ENCODE assay signal across 15 cellular contexts in genomic region chr20:41179961-41180360, GRCh38. TPM values are rescaled to one million over a fixed set of nuclear protein-coding genes. Genes with fewer than 3 reads are reported as not detected.
DNase-seq lines count a peak whose midpoint lies in the region; ATAC-seq and TF ChIP-seq lines count a peak whose summit lies in the region.
"Had no signal": no experiment of that assay in that cellular context is flagged by ENCODE, and none has a peak within 500 bp of the region (broad histone marks: within the 10 kb centered on the region; RNA-seq: fewer than 3 reads in every experiment).

No MANE protein-coding gene starts in this region.

- intact Hi-C loops in posterior vena cava (cut with DNase I) (loop anchor here (5.0 to 10.0 kb wide), 3 partner anchors 52 to 1083 kb away; no protein-coding TSS in a partner anchor), natural killer cell (cut with micrococcal nuclease) (no loop called here)

- no peaks in the 10 kb centered on the region for H3K79me2 ChIP-seq in GM23338 (replicated peaks; ENCODE audit: insufficient read depth)

- peaks cover 5% of the 10 kb centered on the region; the same call in 1 of the 2 replicates for H3K4me1 ChIP-seq in GM23338 (ENCODE audit: insufficient read depth)

- no peak overlapping the region for H3K4me3 Mint-ChIP-seq in GM23338
- no peak overlapping the region for H3K4me3 Mint-ChIP-seq in T-helper 17 cell
- H3K4me3 Mint-ChIP-seq in natural killer cell: no peak overlapping the region
- H3K4me3 Mint-ChIP-seq: stimulated activated naive CD8-positive, alpha-beta T cell treated with anti-CD3 and anti-CD28 coated beads, Interleukin-15, amount 100 ng/mL, for 72 hours; T-helper 1 cell treated with Interleukin-12 subunit alpha and Interleukin-12 subunit beta and Interleukin-4 antibody, amounts not matched to agents 30 μg/mL and 1 μg/mL, for 36 hours had no signal

- H3K4me3 ChIP-seq in GM23338 (no peak overlapping the region), brain microvascular endothelial cell (ENCODE audit: low read depth, low read length) (no peak overlapping the region)
- H3K4me3 ChIP-seq: smooth muscle cell had no signal

- H3K9me3 Mint-ChIP-seq in GM23338 (no peaks in the 10 kb centered on the region), natural killer cell (no peaks in the 10 kb centered on the region)
- H3K9me3 Mint-ChIP-seq: stimulated activated naive CD8-positive, alpha-beta T cell treated with anti-CD3 and anti-CD28 coated beads, Interleukin-15, amount 100 ng/mL, for 72 hours; T-helper 1 cell treated with Interleukin-12 subunit alpha and Interleukin-12 subunit beta and Interleukin-4 antibody, amounts not matched to agents 30 μg/mL and 1 μg/mL, for 36 hours had no signal

- DNase-seq in GM23338 (ENCODE audit: low spot score) (no peak), T-helper 17 cell (peak in 1 of 3 donors; percentile 1), ecto neural progenitor cell (ENCODE audit: low spot score) (peak; percentile 26), posterior vena cava (ENCODE audit: low spot score) (peak; percentile 48), natural killer cell (no peak), brain microvascular endothelial cell (no peak), NCI-H2107 treated with DMSO at 0.1 percent for 48 hours (lab: John Stamatoyannopoulos, UW; ENCODE audit: unreplicated experiment) (no peak)
- DNase-seq: activated CD4-positive, alpha-beta T cell treated with anti-CD3 and anti-CD28 coated beads for 1 hour; foreskin keratinocyte; NCI-H2081; NCI-H82; occipital lobe had no signal

- peaks cover 28% of the 10 kb centered on the region for H3K36me3 Mint-ChIP-seq in GM23338 (ENCODE audit: low read depth)
- H3K36me3 Mint-ChIP-seq in T-helper 17 cell (ENCODE audit: low read depth): no peaks in the 10 kb centered on the region
- H3K36me3 Mint-ChIP-seq in natural killer cell: peaks cover 7% of the 10 kb centered on the region

- peaks cover 13% of the 10 kb centered on the region for H3K27me3 Mint-ChIP-seq in GM23338 (ENCODE audit: insufficient read depth, low read depth, poor library complexity)
- H3K27me3 Mint-ChIP-seq in T-helper 17 cell: no peaks in the 10 kb centered on the region
- no peaks in the 10 kb centered on the region for H3K27me3 Mint-ChIP-seq in natural killer cell (ENCODE audit: low read depth in 2 of 2)
- H3K27me3 Mint-ChIP-seq: stimulated activated naive CD8-positive, alpha-beta T cell treated with anti-CD3 and anti-CD28 coated beads, Interleukin-15, amount 100 ng/mL, for 72 hours had no signal

- H4K20me1 ChIP-seq in GM23338 (replicated peaks; ENCODE audit: insufficient read depth): peaks cover 4% of the 10 kb centered on the region; the same call in 1 of the 2 replicates

- in situ Hi-C loops in brain microvascular endothelial cell (cut with HindIII; ENCODE audit: low pct_ligation_motif_present, low sequenced_read_pairs): no loop called here

- no peaks in the 10 kb centered on the region for H3K27me3 ChIP-seq in GM23338 (ENCODE audit: insufficient read depth)
- no peaks in the 10 kb centered on the region for H3K27me3 ChIP-seq in brain microvascular endothelial cell (replicated peaks)
- H3K27me3 ChIP-seq: foreskin keratinocyte had no signal

- peaks cover 11% of the 10 kb centered on the region for H3K36me3 ChIP-seq in GM23338 (ENCODE audit: insufficient read depth)
- H3K36me3 ChIP-seq in brain microvascular endothelial cell (replicated peaks): peaks cover 19% of the 10 kb centered on the region

- no peaks in the 10 kb centered on the region for H3K9me2 ChIP-seq in GM23338 (ENCODE audit: insufficient read depth)

- peaks cover 16% of the 10 kb centered on the region; the same call in 2 of the 3 replicates for H3K4me1 Mint-ChIP-seq in GM23338
- peaks cover 12% of the 10 kb centered on the region for H3K4me1 Mint-ChIP-seq in T-helper 17 cell
- peaks cover 0 to 6% of the 10 kb centered on the region in 2 donors for H3K4me1 Mint-ChIP-seq in natural killer cell

- H3K27ac Mint-ChIP-seq in GM23338: no peak overlapping the region
- peak overlapping the region; percentile 78 for H3K27ac Mint-ChIP-seq in T-helper 17 cell
- no peak overlapping the region for H3K27ac Mint-ChIP-seq in natural killer cell
- H3K27ac Mint-ChIP-seq: T-helper 1 cell treated with Interleukin-12 subunit alpha and Interleukin-12 subunit beta and Interleukin-4 antibody, amounts not matched to agents 30 μg/mL and 1 μg/mL, for 36 hours had no signal

- H3K27ac ChIP-seq in GM23338 (ENCODE audit: low read depth) (no peak overlapping the region), brain microvascular endothelial cell (no peak overlapping the region)
- H3K27ac ChIP-seq: foreskin keratinocyte had no signal

- TF ChIP-seq CTCF in GM23338 (conservative IDR thresholded peaks at IDR 0.05; ENCODE audit: low read depth in 2 of 2) (no peak), natural killer cell (IDR thresholded peaks at IDR 0.05) (no peak), brain microvascular endothelial cell (IDR thresholded peaks at IDR 0.05; ENCODE audit: low read depth, low read length, missing control alignments) (no peak)

- H3K4me2 ChIP-seq in GM23338: no peak overlapping the region
- H3K4me2 ChIP-seq: smooth muscle cell had no signal

- H3F3A ChIP-seq in GM23338 (replicated peaks; ENCODE audit: low read depth): no peaks in the 10 kb centered on the region

- H3K9me3 ChIP-seq in T-helper 17 cell (ENCODE audit: control insufficient read depth, low read length, poor library complexity, severe bottlenecking): no peaks in the 10 kb centered on the region

- peak; percentile 7; the same call in 1 of the 3 replicates for ATAC-seq in GM23338
- ATAC-seq in T-helper 17 cell: no peak
- ATAC-seq in natural killer cell: no peak
- ATAC-seq: foreskin keratinocyte; stimulated activated naive CD8-positive, alpha-beta T cell treated with anti-CD3 and anti-CD28 coated beads, Interleukin-15, amount 100 ng/mL, for 72 hours had no signal

- no peak overlapping the region for H2AFZ ChIP-seq in GM23338

TF ChIP-seq in GM23338, 12 proteins besides CTCF, POLR2A, EP300 and RAD21 (continues in another document):
- TF ChIP-seq STAT1 (IDR thresholded peaks at IDR 0.05; ENCODE audit: unreplicated experiment) (no peak), ZNF462 (CRISPR knock-in tag; IDR thresholded peaks at IDR 0.05) (no peak), NANOG (IDR thresholded peaks at IDR 0.05; ENCODE audit: borderline replicate concordance) (no peak), ZNF114 (CRISPR knock-in tag; IDR thresholded peaks at IDR 0.05) (no peak)

RNA-seq across cellular contexts. Expression of gene PLCG1, which starts 42.6 kb away (rescaled TPM):
- 174 and 206 TPM in 2 replicates for total RNA-seq in GM23338 (2014; rRNA removed; shearing (Covaris generic))
- polyA plus RNA-seq in GM23338 (2016; fragmentation: Nextera tagmentation; extraction: Ambion mirVana): 23.8 and 27.4 TPM in 2 replicates
- 100 to 1,000 TPM; 420 to 428 TPM for total RNA-seq in T-helper 17 cell
- total RNA-seq in posterior vena cava: 10 to 100 TPM; 81.0 to 83.0 TPM
- 100 to 1,000 TPM; 199 to 242 (median 236) TPM for total RNA-seq in natural killer cell

Comparison
In these comparisons a context has a peak if more than half of its experiments do, and no peak if none do; other contexts are left out.
1. DNase-seq: peak in ecto neural progenitor cell (single experiment) and posterior vena cava (single experiment); none in GM23338 (single experiment), natural killer cell (single experiment), brain microvascular endothelial cell (single experiment) and NCI-H2107 treated with DMSO at 0.1 percent for 48 hours (single experiment).